17 cellular contexts compared by ENCODE assay signal in genomic region chr11:79304599-79305212, GRCh38.
DNase-seq lines count a peak whose midpoint lies in the region; ATAC-seq lines count a peak whose summit lies in the region.
"Had no signal": no experiment of that assay in that cellular context is flagged by ENCODE, and none has a peak within 500 bp of the region (broad histone marks: within the 10 kb centered on the region; RNA-seq: fewer than 3 reads in every experiment).

No MANE protein-coding gene starts in this region.

- H3K27ac ChIP-seq in caudate nucleus (ENCODE audit: low read depth, low read length), result peak overlapping the region; percentile 36
- H3K27ac ChIP-seq: A549, epithelial cell of prostate had no signal

- no peaks in the 10 kb centered on the region for H3K4me1 Mint-ChIP-seq in stimulated activated naive CD8-positive, alpha-beta T cell treated with anti-CD3 and anti-CD28 coated beads, Interleukin-15, amount 100 ng/mL, for 72 hours
- H3K4me1 Mint-ChIP-seq: memory B cell had no signal

- no peak overlapping the region for H3K4me3 Mint-ChIP-seq in stimulated activated naive CD8-positive, alpha-beta T cell treated with anti-CD3 and anti-CD28 coated beads, Interleukin-15, amount 100 ng/mL, for 72 hours
- H3K4me3 Mint-ChIP-seq: activated CD4-positive, alpha-beta memory T cell treated with anti-CD3 and anti-CD28 coated beads for 36 hours; memory B cell; type B pancreatic cell had no signal

- peaks cover 0 to 8% of the 10 kb centered on the region in 2 donors for H3K9me3 Mint-ChIP-seq in stimulated activated naive CD8-positive, alpha-beta T cell treated with anti-CD3 and anti-CD28 coated beads, Interleukin-15, amount 100 ng/mL, for 72 hours
- H3K9me3 Mint-ChIP-seq: activated CD4-positive, alpha-beta memory T cell treated with anti-CD3 and anti-CD28 coated beads for 36 hours; type B pancreatic cell had no signal

- ATAC-seq in HG03354 (IDR thresholded peaks at IDR 0.05; ENCODE audit: poor library complexity, severe bottlenecking, unreplicated experiment), result peak; percentile 71
- ATAC-seq in sciatic nerve, result peak; percentile 78
- ATAC-seq in stimulated activated naive CD8-positive, alpha-beta T cell treated with anti-CD3 and anti-CD28 coated beads, Interleukin-15, amount 100 ng/mL, for 72 hours, result no peak
- no peak for ATAC-seq in HG03025 (IDR thresholded peaks at IDR 0.05; ENCODE audit: low FRiP score, unreplicated experiment)
- ATAC-seq: A549 had no signal

- no peak overlapping the region for H3K27ac Mint-ChIP-seq in stimulated activated naive CD8-positive, alpha-beta T cell treated with anti-CD3 and anti-CD28 coated beads, Interleukin-15, amount 100 ng/mL, for 72 hours
- H3K27ac Mint-ChIP-seq: activated CD4-positive, alpha-beta memory T cell treated with anti-CD3 and anti-CD28 coated beads for 36 hours; memory B cell; type B pancreatic cell had no signal

- H3K27me3 Mint-ChIP-seq in stimulated activated naive CD8-positive, alpha-beta T cell treated with anti-CD3 and anti-CD28 coated beads, Interleukin-15, amount 100 ng/mL, for 72 hours, result peaks cover 8% of the 10 kb centered on the region
- H3K27me3 Mint-ChIP-seq: activated CD4-positive, alpha-beta memory T cell treated with anti-CD3 and anti-CD28 coated beads for 36 hours; type B pancreatic cell had no signal

- peak; percentile 32 for DNase-seq in SIG-M5 treated with dmso at 0.1 percent for 504 hours (lab: John Stamatoyannopoulos, UW; ENCODE audit: unreplicated experiment)
- no peak for DNase-seq in SIG-M5 (lab: John Stamatoyannopoulos, UW)
- no peak for DNase-seq in caudate nucleus (lab: John Stamatoyannopoulos, UW)
- no peak for DNase-seq in sciatic nerve (ENCODE audit: low spot score)
- no peak for DNase-seq in stimulated activated naive CD8-positive, alpha-beta T cell treated with anti-CD3 and anti-CD28 coated beads, Interleukin-15, amount 100 ng/mL, for 72 hours
- DNase-seq in stimulated activated CD8-positive, alpha-beta memory T cell treated with anti-CD3 and anti-CD28 coated beads, Interleukin-4, amount 100 ng/mL, for 48 hours, result no peak
- DNase-seq: activated CD4-positive, alpha-beta memory T cell treated with anti-CD3 and anti-CD28 coated beads for 36 hours; activated effector memory CD4-positive, alpha-beta T cell treated with Interleukin-2 at 50 U/mL for 16 hours; central memory CD4-positive, alpha-beta T cell; nucleus accumbens; stimulated activated CD4-positive, alpha-beta T cell treated with anti-CD3 and anti-CD28 coated beads, Interleukin-12 subunit alpha, Interleukin-12 subunit beta, amount 100 ng/mL, for 4 hours had no signal

- intact Hi-C loops in sciatic nerve (cut with DNase I), result no loop called here

Comparison
In these comparisons a context has a peak if more than half of its experiments do, and no peak if none do; other contexts are left out.
1. ATAC-seq: peak in HG03354 (single experiment) and sciatic nerve (single experiment); none in stimulated activated naive CD8-positive, alpha-beta T cell treated with anti-CD3 and anti-CD28 coated beads, Interleukin-15, amount 100 ng/mL, for 72 hours (single experiment) and HG03025 (single experiment).